Comparison of ENCODE assay signal across 15 cellular contexts in genomic region chr22:33785283-33785991, GRCh38.
DNase-seq lines count a peak whose midpoint lies in the region; ATAC-seq, FAIRE-seq and TF ChIP-seq lines count a peak whose summit lies in the region.
"Had no signal": no experiment of that assay in that cellular context is flagged by ENCODE, and none has a peak within 500 bp of the region (broad histone marks: within the 10 kb centered on the region; RNA-seq: fewer than 3 reads in every experiment).

No MANE protein-coding gene starts in this region.

- no peak overlapping the region for H3K4me2 ChIP-seq in astrocyte (ENCODE audit: low read length)

- no peak for TF ChIP-seq POLR2A in H54 (IDR thresholded peaks at IDR 0.05; ENCODE audit: low read depth, low read length)

- H3K4me1 ChIP-seq in astrocyte (ENCODE audit: insufficient read depth, low read length) (peaks cover 6% of the 10 kb centered on the region), lower lobe of right lung (peaks cover 14% of the 10 kb centered on the region)
- no peaks in the 10 kb centered on the region for H3K4me1 ChIP-seq in CD4-positive, alpha-beta memory T cell (ENCODE audit: insufficient read depth, low read length)

- H3K27me3 ChIP-seq in astrocyte (ENCODE audit: insufficient read depth, low read length), result no peaks in the 10 kb centered on the region
- H3K27me3 ChIP-seq in lower lobe of right lung (ENCODE audit: low read depth), result no peaks in the 10 kb centered on the region
- H3K27me3 ChIP-seq in CD4-positive, alpha-beta memory T cell (ENCODE audit: insufficient read depth, low read length), result no peaks in the 10 kb centered on the region
- H3K27me3 ChIP-seq: stomach had no signal

- H3K36me3 ChIP-seq in astrocyte (ENCODE audit: insufficient read depth, low read length), result no peaks in the 10 kb centered on the region
- no peaks in the 10 kb centered on the region for H3K36me3 ChIP-seq in lower lobe of right lung
- no peaks in the 10 kb centered on the region for H3K36me3 ChIP-seq in CD4-positive, alpha-beta memory T cell (ENCODE audit: insufficient read depth, low read length)
- H3K36me3 ChIP-seq: stomach had no signal

- H3K9me3 Mint-ChIP-seq in astrocyte (ENCODE audit: unreplicated experiment), result peaks cover 16% of the 10 kb centered on the region
- H3K9me3 Mint-ChIP-seq in CD4-positive, alpha-beta memory T cell, result peaks cover 6 to 36% (median 27%) of the 10 kb centered on the region in 8 donors

- H3K27me3 Mint-ChIP-seq in astrocyte (ENCODE audit: low read depth, unreplicated experiment), result no peaks in the 10 kb centered on the region
- no peaks in the 10 kb centered on the region for H3K27me3 Mint-ChIP-seq in CD4-positive, alpha-beta memory T cell
- H3K27me3 Mint-ChIP-seq: activated CD4-positive, alpha-beta memory T cell treated with anti-CD3 and anti-CD28 coated beads for 36 hours; activated naive CD4-positive, alpha-beta T cell treated with anti-CD3 and anti-CD28 coated beads, Interleukin-2, amount 50 U/mL, for 24 hours; IgD-negative memory B cell had no signal

- H3K27ac ChIP-seq in astrocyte (ENCODE audit: low read depth, low read length), result no peak overlapping the region
- H3K27ac ChIP-seq in lower lobe of right lung, result no peak overlapping the region
- no peak overlapping the region for H3K27ac ChIP-seq in CD4-positive, alpha-beta memory T cell (ENCODE audit: low read depth, low read length)

- ATAC-seq in lower lobe of right lung (peak; percentile 38 to 69), HG03460 (IDR thresholded peaks at IDR 0.05; ENCODE audit: unreplicated experiment) (no peak), GM19395 (IDR thresholded peaks at IDR 0.05; ENCODE audit: unreplicated experiment) (no peak), GM18498 (IDR thresholded peaks at IDR 0.05; ENCODE audit: unreplicated experiment) (no peak)

- peak overlapping the region; percentile 44 for H3K27ac Mint-ChIP-seq in astrocyte (ENCODE audit: unreplicated experiment)
- no peak overlapping the region for H3K27ac Mint-ChIP-seq in CD4-positive, alpha-beta memory T cell
- H3K27ac Mint-ChIP-seq: activated CD4-positive, alpha-beta memory T cell treated with anti-CD3 and anti-CD28 coated beads for 36 hours; activated naive CD4-positive, alpha-beta T cell treated with anti-CD3 and anti-CD28 coated beads, Interleukin-2, amount 50 U/mL, for 24 hours had no signal

- H3K79me2 ChIP-seq in astrocyte (ENCODE audit: insufficient read depth, low read length), result no peaks in the 10 kb centered on the region

- POLR2A ChIA-PET in CD4-positive, alpha-beta memory T cell (lab: Charles Lee; ENCODE audit: partially characterized antibody), result no interaction called here

- DNase-seq in AG20443 (ENCODE audit: low spot score) (peak; percentile 87), H54 (ENCODE audit: insufficient read length, low spot score) (peak; percentile 51), astrocyte (ENCODE audit: low read depth) (peak; percentile 62), lower lobe of right lung (no peak)
- DNase-seq in CD4-positive, alpha-beta memory T cell, result no peak
- DNase-seq: activated CD4-positive, alpha-beta memory T cell treated with anti-CD3 and anti-CD28 coated beads for 36 hours; effector memory CD4-positive, alpha-beta T cell; NCI-H446; stomach had no signal

- TF ChIP-seq CTCF in astrocyte (IDR thresholded peaks at IDR 0.05; ENCODE audit: insufficient read depth, low read depth, low read length), result no peak
- no peak for TF ChIP-seq CTCF in lower lobe of right lung (IDR thresholded peaks at IDR 0.05)

- H2AFZ ChIP-seq in astrocyte (ENCODE audit: low read depth, low read length), result no peak overlapping the region

- intact Hi-C loops in lower lobe of right lung (cut with DNase I), result no loop called here
- intact Hi-C loops in CD4-positive, alpha-beta memory T cell (cut with micrococcal nuclease), result no loop called here

- peaks cover 3% of the 10 kb centered on the region for H4K20me1 ChIP-seq in astrocyte (ENCODE audit: insufficient read depth, low read length)

- H3K9me3 ChIP-seq in astrocyte (ENCODE audit: insufficient read depth, low read depth, low read length) (peaks cover 3% of the 10 kb centered on the region), lower lobe of right lung (peaks cover 19% of the 10 kb centered on the region)
- H3K9me3 ChIP-seq in CD4-positive, alpha-beta memory T cell (ENCODE audit: control insufficient read depth in 1 of 2, low read length in 2 of 2), result no peaks in the 10 kb centered on the region

- H3K4me3 ChIP-seq in astrocyte (ENCODE audit: insufficient read depth, low read depth, low read length) (no peak overlapping the region), lower lobe of right lung (no peak overlapping the region)
- no peak overlapping the region for H3K4me3 ChIP-seq in CD4-positive, alpha-beta memory T cell (ENCODE audit: low read length in 2 of 2)
- H3K4me3 ChIP-seq: stomach had no signal

- no peak overlapping the region for H3K4me3 Mint-ChIP-seq in astrocyte (ENCODE audit: unreplicated experiment)
- no peak overlapping the region for H3K4me3 Mint-ChIP-seq in CD4-positive, alpha-beta memory T cell
- H3K4me3 Mint-ChIP-seq: activated CD4-positive, alpha-beta memory T cell treated with anti-CD3 and anti-CD28 coated beads for 36 hours; activated naive CD4-positive, alpha-beta T cell treated with anti-CD3 and anti-CD28 coated beads, Interleukin-2, amount 50 U/mL, for 24 hours; IgD-negative memory B cell had no signal

- FAIRE-seq in H54 (lab: Jason Lieb, UNC), result peak; percentile 53
- FAIRE-seq in astrocyte (lab: Jason Lieb, UNC), result no peak
- FAIRE-seq: D721Med had no signal

- no peak overlapping the region for H3K9ac ChIP-seq in astrocyte (ENCODE audit: low read length)

- peaks cover 10% of the 10 kb centered on the region for H3K4me1 Mint-ChIP-seq in astrocyte (ENCODE audit: low read depth, unreplicated experiment)
- no peaks in the 10 kb centered on the region for H3K4me1 Mint-ChIP-seq in CD4-positive, alpha-beta memory T cell
- H3K4me1 Mint-ChIP-seq: activated naive CD4-positive, alpha-beta T cell treated with anti-CD3 and anti-CD28 coated beads, Interleukin-2, amount 50 U/mL, for 24 hours had no signal

- CTCF ChIA-PET in CD4-positive, alpha-beta memory T cell (lab: Charles Lee; ENCODE audit: partially characterized antibody), result no interaction called here

- H3K36me3 Mint-ChIP-seq in astrocyte (ENCODE audit: low read depth, unreplicated experiment), result peaks cover 14% of the 10 kb centered on the region
- H3K36me3 Mint-ChIP-seq in CD4-positive, alpha-beta memory T cell, result no peaks in the 10 kb centered on the region

Comparison
In these comparisons a context has a peak if more than half of its experiments do, and no peak if none do; other contexts are left out.
1. DNase-seq: peak in AG20443 (single experiment), H54 (single experiment) and astrocyte (single experiment); none in lower lobe of right lung (single experiment) and CD4-positive, alpha-beta memory T cell (0 of 5).
2. ATAC-seq: peak in lower lobe of right lung (2 of 2); none in HG03460 (single experiment), GM19395 (single experiment) and GM18498 (single experiment).